10 cellular contexts compared by ENCODE assay signal in genomic region chr20:46399401-46399800, GRCh38. TPM values are rescaled to one million over a fixed set of nuclear protein-coding genes. Genes with fewer than 3 reads are reported as not detected.
DNase-seq lines count a peak whose midpoint lies in the region; ATAC-seq and TF ChIP-seq lines count a peak whose summit lies in the region.
"Had no signal": no experiment of that assay in that cellular context is flagged by ENCODE, and none has a peak within 500 bp of the region (broad histone marks: within the 10 kb centered on the region; RNA-seq: fewer than 3 reads in every experiment).

No MANE protein-coding gene starts in this region.

- H4K91ac ChIP-seq in IMR-90 (ENCODE audit: insufficient read depth, low read depth, low read length), result no peak overlapping the region

- no peak for TF ChIP-seq RAD21 in IMR-90 (IDR thresholded peaks at IDR 0.05; ENCODE audit: low read length)

- in situ Hi-C loops in IMR-90 (cut with MboI; ENCODE audit: low sequenced_read_pairs), result no loop called here

- H3K9me1 ChIP-seq in IMR-90 (ENCODE audit: insufficient read depth, low read length), result peaks cover 32% of the 10 kb centered on the region

- peak overlapping the region; percentile 54; the same call in 1 of the 3 replicates for H2BK15ac ChIP-seq in IMR-90 (ENCODE audit: low read depth, low read length)

- no peak overlapping the region for H3K18ac ChIP-seq in IMR-90 (ENCODE audit: low read depth, low read length)

- H2AK9ac ChIP-seq in IMR-90 (replicated peaks; ENCODE audit: low read depth, low read length, poor library complexity), result no peak overlapping the region

- H3K4me1 ChIP-seq in IMR-90 (ENCODE audit: control insufficient read depth, insufficient read depth, low read length) (peaks cover 18% of the 10 kb centered on the region), neural progenitor cell (peaks cover 17% of the 10 kb centered on the region), Caco-2 (no peaks in the 10 kb centered on the region)

- peak overlapping the region; percentile 77 for H3K27ac ChIP-seq in 22Rv1
- H3K27ac ChIP-seq in IMR-90 (ENCODE audit: insufficient read depth, low read length), result peak overlapping the region; percentile 43; the same call in 1 of the 2 replicates
- H3K27ac ChIP-seq in caudate nucleus (ENCODE audit: low read depth, low read length), result peak overlapping the region; percentile 9
- H3K27ac ChIP-seq in neural progenitor cell, result no peak overlapping the region

- no peak overlapping the region for H3K4me2 ChIP-seq in IMR-90 (ENCODE audit: low read depth, low read length)
- no peak overlapping the region for H3K4me2 ChIP-seq in neural progenitor cell

- H2BK20ac ChIP-seq in IMR-90 (ENCODE audit: low read depth, low read length), result 0 out of 2 replicates have a peak overlapping the region, but pooled peaks have one; percentile 37

- H3K9me3 Mint-ChIP-seq in natural killer cell treated with Interleukin-12 subunit alpha and Interleukin-12 subunit beta and Interleukin-15 and Interleukin-18, amount 100 ng/mL, for 72 hours, result no peaks in the 10 kb centered on the region
- H3K9me3 Mint-ChIP-seq in neural progenitor cell (no peaks in the 10 kb centered on the region), Caco-2 (ENCODE audit: unreplicated experiment) (no peaks in the 10 kb centered on the region)

- H3K27ac Mint-ChIP-seq in natural killer cell treated with Interleukin-12 subunit alpha and Interleukin-12 subunit beta and Interleukin-15 and Interleukin-18, amount 100 ng/mL, for 72 hours, result peak overlapping the region; percentile 90 to 96
- H3K27ac Mint-ChIP-seq in neural progenitor cell (no peak overlapping the region), Caco-2 (ENCODE audit: unreplicated experiment) (no peak overlapping the region)

- peaks cover 30% of the 10 kb centered on the region for H4K20me1 ChIP-seq in IMR-90 (ENCODE audit: insufficient read depth, low read length)
- H4K20me1 ChIP-seq in neural progenitor cell (ENCODE audit: low read depth), result peaks cover 75% of the 10 kb centered on the region

- no peak for DNase-seq in IMR-90
- DNase-seq in caudate nucleus (lab: John Stamatoyannopoulos, UW), result no peak
- no peak for DNase-seq in natural killer cell treated with Interleukin-12 subunit alpha and Interleukin-12 subunit beta and Interleukin-15 and Interleukin-18, amount 100 ng/mL, for 72 hours (ENCODE audit: low spot score)
- no peak for DNase-seq in neural progenitor cell (ENCODE audit: low spot score)
- DNase-seq in left lobe of liver (ENCODE audit: low spot score), result no peak
- no peak for DNase-seq in Caco-2
- DNase-seq in sciatic nerve (ENCODE audit: low spot score), result no peak
- DNase-seq: hippocampal formation, retina had no signal

- no peak overlapping the region for H3K23ac ChIP-seq in IMR-90 (ENCODE audit: low read depth, low read length)

- peaks cover 7% of the 10 kb centered on the region; the same call in 1 of the 2 replicates for H3K36me3 ChIP-seq in IMR-90 (ENCODE audit: control insufficient read depth, insufficient read depth, low read length)
- H3K36me3 ChIP-seq in neural progenitor cell, result no peaks in the 10 kb centered on the region
- H3K36me3 ChIP-seq in Caco-2 (ENCODE audit: control insufficient read depth, insufficient read depth, low read length), result 0 out of 2 replicates have a peak, but pooled peaks cover 3% of the 10 kb centered on the region

- WGBS in IMR-90 (ENCODE audit: extremely low coverage in 2 of 2, insufficient read length in 1 of 2), 2 experiments, result 70% methylated on average over 2 of the region's 3 CpGs; no CpG with 5 or more reads in 1 of the 2 experiments

- dilution Hi-C loops in IMR-90 (cut with HindIII; ENCODE audit: low sequenced_read_pairs, unreplicated experiment), result no loop called here

- H3K27me3 Mint-ChIP-seq in natural killer cell treated with Interleukin-12 subunit alpha and Interleukin-12 subunit beta and Interleukin-15 and Interleukin-18, amount 100 ng/mL, for 72 hours, result no peaks in the 10 kb centered on the region
- no peaks in the 10 kb centered on the region for H3K27me3 Mint-ChIP-seq in neural progenitor cell (ENCODE audit: insufficient read depth, low read depth)
- H3K27me3 Mint-ChIP-seq in Caco-2 (ENCODE audit: insufficient read depth, unreplicated experiment), result no peaks in the 10 kb centered on the region

- H4K8ac ChIP-seq in IMR-90 (ENCODE audit: low read depth in 2 of 2, low read length in 2 of 2), result peak overlapping the region in 1 of 2 experiments; percentile 9; a peak in 1 of 4 replicates

- H3K9ac ChIP-seq in IMR-90 (ENCODE audit: low read depth, low read length) (no peak overlapping the region), neural progenitor cell (no peak overlapping the region)

- no peak overlapping the region for H3K56ac ChIP-seq in IMR-90 (ENCODE audit: extremely low read depth, insufficient read depth, low read length)

- no peak for TF ChIP-seq CTCF in 22Rv1 (IDR thresholded peaks at IDR 0.05)
- no peak for TF ChIP-seq CTCF in IMR-90 (conservative IDR thresholded peaks at IDR 0.05; ENCODE audit: low read depth, low read length)
- TF ChIP-seq CTCF in neural progenitor cell (IDR thresholded peaks at IDR 0.05), result no peak
- no peak for TF ChIP-seq CTCF in Caco-2 (IDR thresholded peaks at IDR 0.05; ENCODE audit: insufficient read depth in 1 of 2, low read depth in 1 of 2, low read length in 1 of 2, severe bottlenecking in 1 of 2, unreplicated experiment in 1 of 2)

- H3K4ac ChIP-seq in IMR-90 (ENCODE audit: low read depth, low read length), result peak overlapping the region; percentile 54

- H3F3A ChIP-seq in neural progenitor cell (ENCODE audit: low read depth), result no peaks in the 10 kb centered on the region

- H3K36me3 Mint-ChIP-seq in natural killer cell treated with Interleukin-12 subunit alpha and Interleukin-12 subunit beta and Interleukin-15 and Interleukin-18, amount 100 ng/mL, for 72 hours, result no peaks in the 10 kb centered on the region
- H3K36me3 Mint-ChIP-seq in neural progenitor cell (peaks cover 10% of the 10 kb centered on the region), Caco-2 (ENCODE audit: insufficient read depth, unreplicated experiment) (peaks cover 12% of the 10 kb centered on the region)

- no peaks in the 10 kb centered on the region for H3K27me3 ChIP-seq in IMR-90 (ENCODE audit: control insufficient read depth, insufficient read depth, low read length)
- H3K27me3 ChIP-seq in neural progenitor cell, result no peaks in the 10 kb centered on the region
- H3K27me3 ChIP-seq in Caco-2 (replicated peaks; ENCODE audit: control insufficient read depth, insufficient read depth, low read length), result no peaks in the 10 kb centered on the region

- H2AFZ ChIP-seq in IMR-90 (replicated peaks; ENCODE audit: low read length, poor library complexity) (no peak overlapping the region), neural progenitor cell (replicated peaks) (no peak overlapping the region)

- 0 out of 2 replicates have a peak overlapping the region, but pooled peaks have one; percentile 37 for H3K14ac ChIP-seq in IMR-90 (replicated peaks; ENCODE audit: low read depth, low read length)

- ATAC-seq in IMR-90 (ENCODE audit: low read depth), result no peak
- ATAC-seq in natural killer cell treated with Interleukin-12 subunit alpha and Interleukin-12 subunit beta and Interleukin-15 and Interleukin-18, amount 100 ng/mL, for 72 hours, result peak; percentile 25 to 42
- no peak for ATAC-seq in left lobe of liver
- no peak for ATAC-seq in sciatic nerve

- no peak overlapping the region for H4K5ac ChIP-seq in IMR-90 (ENCODE audit: low read depth, low read length)

- no peak overlapping the region for H3K4me3 ChIP-seq in IMR-90 (ENCODE audit: insufficient read depth, low read depth, low read length)
- H3K4me3 ChIP-seq in neural progenitor cell, result no peak overlapping the region
- no peak overlapping the region for H3K4me3 ChIP-seq in Caco-2 (ENCODE audit: low read depth, low read length)

- H3K4me3 Mint-ChIP-seq in natural killer cell treated with Interleukin-12 subunit alpha and Interleukin-12 subunit beta and Interleukin-15 and Interleukin-18, amount 100 ng/mL, for 72 hours, result peak overlapping the region; percentile 86
- H3K4me3 Mint-ChIP-seq in neural progenitor cell, result no peak overlapping the region
- no peak overlapping the region for H3K4me3 Mint-ChIP-seq in Caco-2 (ENCODE audit: unreplicated experiment)

- H3K9me3 ChIP-seq in IMR-90 (ENCODE audit: control insufficient read depth, insufficient read depth, low read length) (no peaks in the 10 kb centered on the region), neural progenitor cell (ENCODE audit: low read depth) (no peaks in the 10 kb centered on the region), Caco-2 (no peaks in the 10 kb centered on the region)

- no peak for TF ChIP-seq POLR2A in IMR-90 (IDR thresholded peaks at IDR 0.05; ENCODE audit: low read depth, low read length)

- H3K79me1 ChIP-seq in IMR-90 (ENCODE audit: low read depth in 1 of 2, low read length in 2 of 2), result peaks cover 36 to 82% of the 10 kb centered on the region in 2 experiments

- peaks cover 63 to 66% of the 10 kb centered on the region in 2 donors for H3K4me1 Mint-ChIP-seq in natural killer cell treated with Interleukin-12 subunit alpha and Interleukin-12 subunit beta and Interleukin-15 and Interleukin-18, amount 100 ng/mL, for 72 hours (ENCODE audit: low read depth in 2 of 2)
- H3K4me1 Mint-ChIP-seq in neural progenitor cell (peaks cover 32% of the 10 kb centered on the region), Caco-2 (ENCODE audit: low read depth, unreplicated experiment) (no peaks in the 10 kb centered on the region)

- CTCF ChIA-PET in IMR-90 (lab: Yijun Ruan, JAX), result no interaction called here
- CTCF ChIA-PET in Caco-2 (lab: Charles Lee), result interaction anchor here (0.9 kb wide), 1 partner anchor 39 kb away, joined by 3 read pairs; no protein-coding TSS in a partner anchor

- intact Hi-C loops in IMR-90 (cut with micrococcal nuclease) (no loop called here), Caco-2 (cut with micrococcal nuclease; ENCODE audit: unreplicated experiment) (no loop called here), sciatic nerve (cut with DNase I) (no loop called here)

- H2BK120ac ChIP-seq in IMR-90 (ENCODE audit: low read depth, low read length), result peak overlapping the region; percentile 33; the same call in 1 of the 2 replicates

- no TSS peak for BruUV-seq in IMR-90 (replicated peaks; lab: Mats Ljungman, UMichigan)
- no TSS peak for BruUV-seq in Caco-2 (replicated peaks; lab: Mats Ljungman, UMichigan)

- peak overlapping the region; percentile 85; the same call in 1 of the 2 replicates for H2AK5ac ChIP-seq in IMR-90 (ENCODE audit: low read depth, low read length)

- peaks cover 65% of the 10 kb centered on the region for H3K79me2 ChIP-seq in neural progenitor cell (ENCODE audit: low read depth)

- POLR2A ChIA-PET in IMR-90 (lab: Charles Lee; ENCODE audit: unreplicated experiment) (interaction anchor here (0.6 kb wide), 1 partner anchor 36 kb away, joined by 3 read pairs; no protein-coding TSS in a partner anchor), Caco-2 (lab: Charles Lee) (interaction anchor here (1.2 kb wide), 1 partner anchor 35 kb away, joined by 6 read pairs; no protein-coding TSS in a partner anchor)

- H2BK5ac ChIP-seq in IMR-90 (ENCODE audit: low read depth, low read length, poor library complexity, severe bottlenecking), result no peak overlapping the region

RNA-seq across cellular contexts. Expression of gene ELMO2, which starts 7.0 kb away (rescaled TPM):
- 45.0 and 52.7 TPM in 2 replicates for total RNA-seq in IMR-90 (2012; rRNA removed)
- 26.7 and 29.2 TPM in 2 replicates for polyA plus RNA-seq in IMR-90 (2012; rRNA removed)
- 16.9 and 22.6 TPM in 2 replicates for polyA plus RNA-seq in IMR-90 (2012; cell fraction: cytosol; rRNA removed)
- 35.8 and 45.2 TPM in 2 replicates for polyA plus RNA-seq in IMR-90 (2012; cell fraction: nucleus; rRNA removed; ENCODE audit: low replicate concordance)
- total RNA-seq in natural killer cell treated with Interleukin-12 subunit alpha and Interleukin-12 subunit beta and Interleukin-15 and Interleukin-18, amount 100 ng/mL, for 72 hours, result 100 to 1,000 TPM in 1 of 2 donors, 10 to 100 TPM in 1; 92.3 to 100 TPM
- 53.3 and 64.5 TPM in 2 replicates for total RNA-seq in neural progenitor cell (ENCODE audit: low replicate concordance)
- 16.4 TPM for total RNA-seq in left lobe of liver
- 75.0 and 82.4 TPM in 2 replicates for total RNA-seq in Caco-2 (2022)
- total RNA-seq in sciatic nerve, result 84.9 TPM

Comparison
In these comparisons a context has a peak if more than half of its experiments do, and no peak if none do; other contexts are left out.
1. ATAC-seq: peak in natural killer cell treated with Interleukin-12 subunit alpha and Interleukin-12 subunit beta and Interleukin-15 and Interleukin-18, amount 100 ng/mL, for 72 hours (2 of 2); none in IMR-90 (single experiment), left lobe of liver (single experiment) and sciatic nerve (single experiment).
2. H3K27ac Mint-ChIP-seq: peak in natural killer cell treated with Interleukin-12 subunit alpha and Interleukin-12 subunit beta and Interleukin-15 and Interleukin-18, amount 100 ng/mL, for 72 hours (2 of 2); none in neural progenitor cell (single experiment) and Caco-2 (single experiment).